ENCODE assay signal across 8 cellular contexts in genomic region chr12:121578230-121579189, GRCh38.
DNase-seq lines count a peak whose midpoint lies in the region; ATAC-seq lines count a peak whose summit lies in the region.

No MANE protein-coding gene starts in this region.

- DNase-seq in stimulated activated CD4-positive, alpha-beta T cell treated with anti-CD3 and anti-CD28 coated beads, Interleukin-4, amount 100 ng/mL, for 1 hour = peak; percentile 23
- no peak for DNase-seq in stimulated activated CD4-positive, alpha-beta T cell treated with anti-CD3 and anti-CD28 coated beads, Interleukin-4, amount 100 ng/mL, for 4 hours
- DNase-seq in amniotic epithelial cell (ENCODE audit: low read depth) (peak; percentile 7), hepatic stellate cell (ENCODE audit: low spot score) (peak; percentile 67), skeletal muscle cell (ENCODE audit: low read depth) (no peak), RKO (ENCODE audit: low spot score) (no peak)
- DNase-seq in stimulated activated CD4-positive, alpha-beta T cell treated with anti-CD3 and anti-CD28 coated beads, Interleukin-4, amount 100 ng/mL, for 24 hours = no peak

- no peak for ATAC-seq in GM19467 (IDR thresholded peaks at IDR 0.05; ENCODE audit: unreplicated experiment)

- H3K4me3 ChIP-seq in skeletal muscle cell (ENCODE audit: low read depth, low read length) = peak overlapping the region; percentile 59

Comparison
In these comparisons a context has a peak if more than half of its experiments do, and no peak if none do; other contexts are left out.
1. DNase-seq: peak in stimulated activated CD4-positive, alpha-beta T cell treated with anti-CD3 and anti-CD28 coated beads, Interleukin-4, amount 100 ng/mL, for 1 hour (single experiment), amniotic epithelial cell (single experiment) and hepatic stellate cell (single experiment); none in stimulated activated CD4-positive, alpha-beta T cell treated with anti-CD3 and anti-CD28 coated beads, Interleukin-4, amount 100 ng/mL, for 4 hours (0 of 2), skeletal muscle cell (single experiment), RKO (single experiment) and stimulated activated CD4-positive, alpha-beta T cell treated with anti-CD3 and anti-CD28 coated beads, Interleukin-4, amount 100 ng/mL, for 24 hours (single experiment).